28 cellular contexts compared by ENCODE assay signal in the genomic region with DNA sequence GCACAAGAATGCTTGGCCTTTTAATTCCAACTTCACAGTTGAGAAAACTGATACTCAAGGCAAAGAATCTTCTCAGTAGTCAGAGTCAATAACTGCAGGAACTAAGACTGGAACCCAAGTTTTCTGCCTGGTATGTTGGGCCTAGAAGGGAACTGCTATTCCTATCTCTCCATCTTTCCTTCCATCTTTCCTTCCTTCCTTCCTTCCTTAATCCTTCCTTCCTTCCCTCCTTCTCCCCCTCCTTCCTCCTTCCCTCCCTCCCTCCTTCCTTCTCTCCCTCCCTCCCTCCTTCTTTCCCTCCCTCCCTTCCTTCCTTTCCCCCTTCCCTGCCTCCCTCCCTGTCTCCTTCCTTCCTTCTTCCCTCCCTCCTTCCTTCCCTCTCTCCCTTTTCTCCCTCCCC.
"Had no signal": no experiment of that assay in that cellular context is flagged by ENCODE, and none has a peak within 500 bp of the region (broad histone marks: within the 10 kb centered on the region; RNA-seq: fewer than 3 reads in every experiment).

No MANE protein-coding gene starts in this region.

- H3K4me3 Mint-ChIP-seq: stimulated activated effector memory CD8-positive, alpha-beta T cell treated with anti-CD3 and anti-CD28 coated beads, Interleukin-12 subunit alpha, Interleukin-12 subunit beta, amount 100 ng/mL, for 72 hours; stimulated activated memory B cell treated with anti-CD40 and anti-IgM and Interleukin-4, amounts not matched to agents 10 μg/mL and 1 μg/mL and 100 μg/mL, for 72 hours; stimulated activated naive B cell treated with anti-CD40 and anti-IgM and Interleukin-4, amounts not matched to agents 10 μg/mL and 1 μg/mL and 100 μg/mL, for 72 hours; stimulated activated naive CD8-positive, alpha-beta T cell treated with anti-CD3 and anti-CD28 coated beads, Interleukin-15, amount 100 ng/mL, for 72 hours; stimulated activated naive CD8-positive, alpha-beta T cell treated with anti-CD3 and anti-CD28 coated beads, Interleukin-15, Interleukin-2, amounts not matched to agents 100 ng/mL and 50 ng/mL, for 24 hours; type B pancreatic cell had no signal

- DNase-seq: stimulated activated CD4-positive, alpha-beta T cell treated with anti-CD3 and anti-CD28 coated beads, Interleukin-2, amount 100 ng/mL, for 48 hours; stimulated activated CD4-positive, alpha-beta T cell treated with anti-CD3 and anti-CD28 coated beads, Interleukin-4, amount 100 ng/mL, for 1 hour; stimulated activated CD4-positive, alpha-beta T cell treated with anti-CD3 and anti-CD28 coated beads, Interleukin-4, amount 100 ng/mL, for 24 hours; stimulated activated CD4-positive, alpha-beta T cell treated with anti-CD3 and anti-CD28 coated beads, Interleukin-4, amount 100 ng/mL, for 4 hours; stimulated activated CD8-positive, alpha-beta memory T cell treated with anti-CD3 and anti-CD28 coated beads, Interleukin-4, amount 100 ng/mL, for 48 hours; stimulated activated naive B cell treated with anti-CD40 and anti-IgM and Interleukin-4, amounts not matched to agents 10 μg/mL and 1 μg/mL and 100 μg/mL, for 72 hours; stimulated activated naive CD4-positive, alpha-beta T cell; stimulated activated naive CD4-positive, alpha-beta T cell treated with Interleukin-2 at 50 U/mL for 16 hours; stimulated activated naive CD8-positive, alpha-beta T cell treated with anti-CD3 and anti-CD28 coated beads, Interleukin-15, amount 100 ng/mL, for 72 hours; stimulated activated naive CD8-positive, alpha-beta T cell treated with anti-CD3 and anti-CD28 coated beads, Interleukin-15, Interleukin-2, amounts not matched to agents 100 U/mL and 50 U/mL, for 24 hours; stomach; substantia nigra; testis; thyroid gland; tibial artery; transverse colon; trophoblast cell; upper lobe of left lung; upper lobe of right lung; uterus had no signal

- H3K27ac ChIP-seq: stomach, suprapubic skin, thoracic aorta, thyroid gland, tibial artery, tibial nerve, transverse colon, upper lobe of left lung, upper lobe of right lung, uterus, vagina had no signal

- H3K27ac Mint-ChIP-seq: stimulated activated effector memory CD8-positive, alpha-beta T cell treated with anti-CD3 and anti-CD28 coated beads, Interleukin-12 subunit alpha, Interleukin-12 subunit beta, amount 100 ng/mL, for 72 hours; stimulated activated memory B cell treated with anti-CD40 and anti-IgM and Interleukin-4, amounts not matched to agents 10 μg/mL and 1 μg/mL and 100 μg/mL, for 72 hours; stimulated activated naive B cell treated with anti-CD40 and anti-IgM and Interleukin-4, amounts not matched to agents 10 μg/mL and 1 μg/mL and 100 μg/mL, for 72 hours; stimulated activated naive CD8-positive, alpha-beta T cell treated with anti-CD3 and anti-CD28 coated beads, Interleukin-15, amount 100 ng/mL, for 72 hours; stimulated activated naive CD8-positive, alpha-beta T cell treated with anti-CD3 and anti-CD28 coated beads, Interleukin-15, Interleukin-2, amounts not matched to agents 100 ng/mL and 50 ng/mL, for 24 hours; type B pancreatic cell had no signal

- H3K4me1 ChIP-seq: suprapubic skin, transverse colon, upper lobe of left lung, uterus had no signal

- H3K9me3 Mint-ChIP-seq: stimulated activated effector memory CD8-positive, alpha-beta T cell treated with anti-CD3 and anti-CD28 coated beads, Interleukin-12 subunit alpha, Interleukin-12 subunit beta, amount 100 ng/mL, for 72 hours; stimulated activated memory B cell treated with anti-CD40 and anti-IgM and Interleukin-4, amounts not matched to agents 10 μg/mL and 1 μg/mL and 100 μg/mL, for 72 hours; stimulated activated naive B cell treated with anti-CD40 and anti-IgM and Interleukin-4, amounts not matched to agents 10 μg/mL and 1 μg/mL and 100 μg/mL, for 72 hours; stimulated activated naive CD8-positive, alpha-beta T cell treated with anti-CD3 and anti-CD28 coated beads, Interleukin-15, amount 100 ng/mL, for 72 hours; stimulated activated naive CD8-positive, alpha-beta T cell treated with anti-CD3 and anti-CD28 coated beads, Interleukin-15, Interleukin-2, amounts not matched to agents 100 ng/mL and 50 ng/mL, for 24 hours; type B pancreatic cell had no signal

- H3K4me1 Mint-ChIP-seq: stimulated activated effector memory CD8-positive, alpha-beta T cell treated with anti-CD3 and anti-CD28 coated beads, Interleukin-12 subunit alpha, Interleukin-12 subunit beta, amount 100 ng/mL, for 72 hours; stimulated activated memory B cell treated with anti-CD40 and anti-IgM and Interleukin-4, amounts not matched to agents 10 μg/mL and 1 μg/mL and 100 μg/mL, for 72 hours; stimulated activated naive B cell treated with anti-CD40 and anti-IgM and Interleukin-4, amounts not matched to agents 10 μg/mL and 1 μg/mL and 100 μg/mL, for 72 hours; stimulated activated naive CD8-positive, alpha-beta T cell treated with anti-CD3 and anti-CD28 coated beads, Interleukin-15, amount 100 ng/mL, for 72 hours had no signal

- H3K36me3 ChIP-seq: stomach, suprapubic skin, thoracic aorta, thyroid gland, tibial artery, tibial nerve, transverse colon, upper lobe of left lung, upper lobe of right lung, uterus, vagina had no signal

- H3K36me3 Mint-ChIP-seq: stimulated activated effector memory CD8-positive, alpha-beta T cell treated with anti-CD3 and anti-CD28 coated beads, Interleukin-12 subunit alpha, Interleukin-12 subunit beta, amount 100 ng/mL, for 72 hours; stimulated activated memory B cell treated with anti-CD40 and anti-IgM and Interleukin-4, amounts not matched to agents 10 μg/mL and 1 μg/mL and 100 μg/mL, for 72 hours; stimulated activated naive B cell treated with anti-CD40 and anti-IgM and Interleukin-4, amounts not matched to agents 10 μg/mL and 1 μg/mL and 100 μg/mL, for 72 hours; type B pancreatic cell had no signal

- H3K27me3 ChIP-seq: stomach, suprapubic skin, testis, thyroid gland, tibial artery, tibial nerve, transverse colon, upper lobe of left lung, upper lobe of right lung, uterus, vagina had no signal

- H3K9me3 ChIP-seq: stomach, suprapubic skin, testis, thoracic aorta, thyroid gland, tibial artery, tibial nerve, transverse colon, upper lobe of left lung, upper lobe of right lung, uterus, vagina had no signal

- H3K4me3 ChIP-seq: stomach, suprapubic skin, testis, thoracic aorta, thyroid gland, tibial artery, tibial nerve, transverse colon, upper lobe of left lung, upper lobe of right lung, uterus, vagina had no signal

- ATAC-seq: stimulated activated effector memory CD8-positive, alpha-beta T cell treated with anti-CD3 and anti-CD28 coated beads, Interleukin-12 subunit alpha, Interleukin-12 subunit beta, amount 100 ng/mL, for 72 hours; stimulated activated memory B cell treated with anti-CD40 and anti-IgM and Interleukin-4, amounts not matched to agents 10 μg/mL and 1 μg/mL and 100 μg/mL, for 72 hours; stimulated activated naive B cell treated with anti-CD40 and anti-IgM and Interleukin-4, amounts not matched to agents 10 μg/mL and 1 μg/mL and 100 μg/mL, for 72 hours; stimulated activated naive CD8-positive, alpha-beta T cell treated with anti-CD3 and anti-CD28 coated beads, Interleukin-15, amount 100 ng/mL, for 72 hours; stimulated activated naive CD8-positive, alpha-beta T cell treated with anti-CD3 and anti-CD28 coated beads, Interleukin-15, Interleukin-2, amounts not matched to agents 100 U/mL and 50 U/mL, for 24 hours; upper lobe of right lung had no signal
